21 cellular contexts compared by ENCODE assay signal in genomic region chr1:158333405-158334145, GRCh38.
A peak's percentile ranks its signal among the peaks of the same experiment; 100 is the strongest.
DNase-seq lines count a peak whose midpoint lies in the region; ATAC-seq and TF ChIP-seq lines count a peak whose summit lies in the region.
"Had no signal": no experiment of that assay in that cellular context is flagged by ENCODE, and none has a peak within 500 bp of the region (broad histone marks: within the 10 kb centered on the region; RNA-seq: fewer than 3 reads in every experiment).

No MANE protein-coding gene starts in this region.

- H3F3A ChIP-seq in Loucy (ENCODE audit: low read depth), result peaks cover 3% of the 10 kb centered on the region; the same call in 1 of the 2 replicates

- TF ChIP-seq CTCF in Loucy (conservative IDR thresholded peaks at IDR 0.05; ENCODE audit: low read length) (no peak), OCI-LY3 (IDR thresholded peaks at IDR 0.05; ENCODE audit: low read depth, low read length) (no peak)

- peak; percentile 73 for ATAC-seq in GM18868 (IDR thresholded peaks at IDR 0.05; ENCODE audit: unreplicated experiment)
- ATAC-seq in stimulated activated memory B cell treated with anti-CD40 and anti-IgM and Interleukin-4, amounts not matched to agents 10 μg/mL and 1 μg/mL and 100 μg/mL, for 72 hours, result no peak
- no peak for ATAC-seq in HG03175 (IDR thresholded peaks at IDR 0.05; ENCODE audit: unreplicated experiment)
- no peak for ATAC-seq in activated naive CD8-positive, alpha-beta T cell treated with anti-CD3 and anti-CD28 coated beads, Interleukin-2, amount 50 U/mL, for 24 hours
- ATAC-seq: lower lobe of right lung, mucosa of descending colon had no signal

- H3K79me2 ChIP-seq in Loucy (ENCODE audit: insufficient read depth, low read length) (no peaks in the 10 kb centered on the region), OCI-LY3 (ENCODE audit: low read length) (no peaks in the 10 kb centered on the region)

- H3K9me3 ChIP-seq in Loucy (ENCODE audit: insufficient read depth, low read depth, low read length), result no peaks in the 10 kb centered on the region
- H3K9me3 ChIP-seq in OCI-LY3 (ENCODE audit: insufficient read depth, low read length), result no peaks in the 10 kb centered on the region
- H3K9me3 ChIP-seq: lower lobe of right lung, mucosa of descending colon, sigmoid colon, stomach had no signal

- H3K36me3 ChIP-seq in Loucy (ENCODE audit: insufficient read depth, low read length) (no peaks in the 10 kb centered on the region), OCI-LY3 (replicated peaks; ENCODE audit: low read depth, low read length) (no peaks in the 10 kb centered on the region)
- H3K36me3 ChIP-seq: lower lobe of right lung, neural progenitor cell, sigmoid colon, stomach, tibial nerve had no signal

- H3K27me3 ChIP-seq in Loucy (ENCODE audit: insufficient read depth, low read length, poor library complexity, severe bottlenecking), result no peaks in the 10 kb centered on the region
- peaks cover 4% of the 10 kb centered on the region for H3K27me3 ChIP-seq in OCI-LY3 (ENCODE audit: low read depth, low read length)
- H3K27me3 ChIP-seq: neural progenitor cell, sigmoid colon, tibial nerve had no signal

- peaks cover 24% of the 10 kb centered on the region for H3K4me1 ChIP-seq in Loucy (ENCODE audit: insufficient read depth, low read length, poor library complexity, severe bottlenecking)
- H3K4me1 ChIP-seq in OCI-LY3 (ENCODE audit: low read length), result peaks cover 35% of the 10 kb centered on the region
- H3K4me1 ChIP-seq: lower lobe of right lung, neural progenitor cell, sigmoid colon, stomach, tibial nerve had no signal

- peaks cover 6% of the 10 kb centered on the region for H3K36me3 Mint-ChIP-seq in stimulated activated memory B cell treated with anti-CD40 and anti-IgM and Interleukin-4, amounts not matched to agents 10 μg/mL and 1 μg/mL and 100 μg/mL, for 72 hours
- no peaks in the 10 kb centered on the region for H3K36me3 Mint-ChIP-seq in activated naive CD8-positive, alpha-beta T cell treated with anti-CD3 and anti-CD28 coated beads, Interleukin-2, amount 50 U/mL, for 24 hours (ENCODE audit: low read depth)
- H3K36me3 Mint-ChIP-seq: activated naive CD8-positive, alpha-beta T cell treated with anti-CD3 and anti-CD28 coated beads, Interleukin-2, amount 10 ng/mL, durations not matched to agents 7 days and 5 days; CD8-positive, alpha-beta memory T cell; neural progenitor cell had no signal

- no peaks in the 10 kb centered on the region for H3K27me3 Mint-ChIP-seq in stimulated activated memory B cell treated with anti-CD40 and anti-IgM and Interleukin-4, amounts not matched to agents 10 μg/mL and 1 μg/mL and 100 μg/mL, for 72 hours
- H3K27me3 Mint-ChIP-seq in activated naive CD8-positive, alpha-beta T cell treated with anti-CD3 and anti-CD28 coated beads, Interleukin-2, amount 50 U/mL, for 24 hours, result peaks cover 5% of the 10 kb centered on the region

- H3K27ac ChIP-seq in OCI-LY3 (ENCODE audit: low read length), result no peak overlapping the region
- H3K27ac ChIP-seq: lower lobe of right lung, neural progenitor cell, sigmoid colon, stomach, tibial nerve had no signal

- H3K9me3 Mint-ChIP-seq in stimulated activated memory B cell treated with anti-CD40 and anti-IgM and Interleukin-4, amounts not matched to agents 10 μg/mL and 1 μg/mL and 100 μg/mL, for 72 hours, result peaks cover 6% of the 10 kb centered on the region
- no peaks in the 10 kb centered on the region for H3K9me3 Mint-ChIP-seq in activated naive CD8-positive, alpha-beta T cell treated with anti-CD3 and anti-CD28 coated beads, Interleukin-2, amount 50 U/mL, for 24 hours
- H3K9me3 Mint-ChIP-seq: neural progenitor cell; T-helper 1 cell treated with Interleukin-12 subunit alpha and Interleukin-12 subunit beta and Interleukin-4 antibody, amounts not matched to agents 30 μg/mL and 1 μg/mL, for 36 hours had no signal

- H4K20me1 ChIP-seq in Loucy (ENCODE audit: insufficient read depth, low read length, poor library complexity, severe bottlenecking), result no peaks in the 10 kb centered on the region
- no peaks in the 10 kb centered on the region for H4K20me1 ChIP-seq in OCI-LY3 (ENCODE audit: insufficient read depth, low read length)

- DNase-seq in activated CD4-positive, CD25-positive, alpha-beta regulatory T cell treated with anti-CD3 and anti-CD28 coated beads, Interleukin-2, amount 50 U/mL, for 72 hours, result no peak
- no peak for DNase-seq in activated naive CD8-positive, alpha-beta T cell treated with anti-CD3 and anti-CD28 coated beads, Interleukin-2, amount 50 U/mL, for 24 hours
- DNase-seq: activated CD4-positive, alpha-beta T cell treated with anti-CD3 and anti-CD28 coated beads, Interleukin-2, amount 50 U/mL, for 48 hours; activated naive CD8-positive, alpha-beta T cell treated with anti-CD3 and anti-CD28 coated beads, Interleukin-2, amount 10 ng/mL, durations not matched to agents 7 days and 5 days; CD8-positive, alpha-beta memory T cell; kidney; lower lobe of right lung; mucosa of descending colon; NCI-H1417 treated with DMSO at 0.1 percent for 48 hours; NCI-H82; posterior cingulate gyrus; sigmoid colon; stomach had no signal

- H3K9me2 ChIP-seq in Loucy (replicated peaks; ENCODE audit: low read depth, low read length), result no peaks in the 10 kb centered on the region

- H2AFZ ChIP-seq in Loucy (ENCODE audit: low read length), result peak overlapping the region; percentile 41; the same call in 1 of the 2 replicates
- H2AFZ ChIP-seq in OCI-LY3 (ENCODE audit: low read depth, low read length), result no peak overlapping the region
- H2AFZ ChIP-seq: neural progenitor cell had no signal

- peaks cover 21% of the 10 kb centered on the region for H3K4me1 Mint-ChIP-seq in stimulated activated memory B cell treated with anti-CD40 and anti-IgM and Interleukin-4, amounts not matched to agents 10 μg/mL and 1 μg/mL and 100 μg/mL, for 72 hours
- H3K4me1 Mint-ChIP-seq in activated naive CD8-positive, alpha-beta T cell treated with anti-CD3 and anti-CD28 coated beads, Interleukin-2, amount 50 U/mL, for 24 hours, result peaks cover 17% of the 10 kb centered on the region
- H3K4me1 Mint-ChIP-seq: neural progenitor cell had no signal

- H3K4me3 ChIP-seq in Loucy (ENCODE audit: low read length, poor library complexity, severe bottlenecking) (no peak overlapping the region), OCI-LY3 (ENCODE audit: low read length) (no peak overlapping the region)
- H3K4me3 ChIP-seq: lower lobe of right lung, mucosa of descending colon, neural progenitor cell, sigmoid colon, stomach, tibial nerve had no signal

- peak overlapping the region; percentile 19 for H3K4me2 ChIP-seq in Loucy (ENCODE audit: low read depth, low read length, poor library complexity, severe bottlenecking)
- peak overlapping the region; percentile 50 for H3K4me2 ChIP-seq in OCI-LY3 (ENCODE audit: low read length)
- H3K4me2 ChIP-seq: neural progenitor cell had no signal

- H3K9ac ChIP-seq in Loucy (ENCODE audit: low read depth, low read length, poor library complexity, severe bottlenecking) (no peak overlapping the region), OCI-LY3 (ENCODE audit: low read length) (no peak overlapping the region)
- H3K9ac ChIP-seq: neural progenitor cell had no signal

- H3K27ac Mint-ChIP-seq in stimulated activated memory B cell treated with anti-CD40 and anti-IgM and Interleukin-4, amounts not matched to agents 10 μg/mL and 1 μg/mL and 100 μg/mL, for 72 hours, result peak overlapping the region; percentile 31
- no peak overlapping the region for H3K27ac Mint-ChIP-seq in activated naive CD8-positive, alpha-beta T cell treated with anti-CD3 and anti-CD28 coated beads, Interleukin-2, amount 50 U/mL, for 24 hours
- H3K27ac Mint-ChIP-seq: activated naive CD8-positive, alpha-beta T cell treated with anti-CD3 and anti-CD28 coated beads, Interleukin-2, amount 10 ng/mL, durations not matched to agents 7 days and 5 days; CD8-positive, alpha-beta memory T cell; neural progenitor cell; T-helper 1 cell treated with Interleukin-12 subunit alpha and Interleukin-12 subunit beta and Interleukin-4 antibody, amounts not matched to agents 30 μg/mL and 1 μg/mL, for 36 hours had no signal

- peak overlapping the region; percentile 55 for H3K4me3 Mint-ChIP-seq in stimulated activated memory B cell treated with anti-CD40 and anti-IgM and Interleukin-4, amounts not matched to agents 10 μg/mL and 1 μg/mL and 100 μg/mL, for 72 hours
- no peak overlapping the region for H3K4me3 Mint-ChIP-seq in activated naive CD8-positive, alpha-beta T cell treated with anti-CD3 and anti-CD28 coated beads, Interleukin-2, amount 50 U/mL, for 24 hours
- H3K4me3 Mint-ChIP-seq: activated naive CD8-positive, alpha-beta T cell treated with anti-CD3 and anti-CD28 coated beads, Interleukin-2, amount 10 ng/mL, durations not matched to agents 7 days and 5 days; CD8-positive, alpha-beta memory T cell; neural progenitor cell; T-helper 1 cell treated with Interleukin-12 subunit alpha and Interleukin-12 subunit beta and Interleukin-4 antibody, amounts not matched to agents 30 μg/mL and 1 μg/mL, for 36 hours had no signal
